Comparison of ENCODE assay signal across 18 cellular contexts in genomic region chr1:100532645-100533044, GRCh38. TPM values are rescaled to one million over a fixed set of nuclear protein-coding genes. Genes with fewer than 3 reads are reported as not detected.
"Had no signal": no experiment of that assay in that cellular context is flagged by ENCODE, and none has a peak within 500 bp of the region (broad histone marks: within the 10 kb centered on the region; RNA-seq: fewer than 3 reads in every experiment).

No MANE protein-coding gene starts in this region.

- H3K27me3 ChIP-seq: pancreas had no signal

- H3K4me1 ChIP-seq: pancreas had no signal

- FAIRE-seq: endothelial cell of umbilical vein, pancreas had no signal

- H3K36me3 ChIP-seq: cardiac muscle cell, esophagus squamous epithelium, heart right ventricle, pancreas, sigmoid colon, upper lobe of right lung had no signal

- H3K9me3 ChIP-seq: esophagus squamous epithelium, heart right ventricle, pancreas, sigmoid colon, upper lobe of right lung had no signal

- H3K27ac ChIP-seq: cardiac muscle cell, esophagus squamous epithelium, pancreas, sigmoid colon, upper lobe of right lung had no signal

- H3K4me3 ChIP-seq: cardiac muscle cell, esophagus squamous epithelium, heart right ventricle, pancreas, sigmoid colon, upper lobe of right lung had no signal

- DNase-seq: amygdala; dermis blood vessel endothelial cell; effector memory CD4-positive, alpha-beta T cell; esophagus squamous epithelium; heart right ventricle; immature natural killer cell; kidney glomerular epithelial cell; mesendoderm; naive thymus-derived CD4-positive, alpha-beta T cell; pancreas; sigmoid colon; stimulated activated CD4-positive, alpha-beta T cell treated with anti-CD3 and anti-CD28 coated beads, Interleukin-4, amount 100 ng/mL, for 4 hours; stimulated activated naive B cell treated with anti-CD40 and anti-IgM and Interleukin-4, amounts not matched to agents 10 μg/mL and 1 μg/mL and 100 μg/mL, for 72 hours; upper lobe of right lung had no signal

- ATAC-seq: activated CD4-positive, CD25-positive, alpha-beta regulatory T cell treated with anti-CD3 and anti-CD28 coated beads, Interleukin-2, amount 50 U/mL, for 24 hours; naive thymus-derived CD4-positive, alpha-beta T cell; pancreas; stimulated activated naive B cell treated with anti-CD40 and anti-IgM and Interleukin-4, amounts not matched to agents 10 μg/mL and 1 μg/mL and 100 μg/mL, for 72 hours; upper lobe of right lung had no signal

RNA-seq across cellular contexts. Expression of gene GPR88, which starts 5.3 kb away (rescaled TPM):
- total RNA-seq: dermis blood vessel endothelial cell, esophagus squamous epithelium, lower leg skin, upper lobe of right lung had no signal
- polyA plus RNA-seq: immature natural killer cell; naive thymus-derived CD4-positive, alpha-beta T cell; pancreas had no signal
